Comparison of ENCODE assay signal across 1 cellular context in the genomic region with DNA sequence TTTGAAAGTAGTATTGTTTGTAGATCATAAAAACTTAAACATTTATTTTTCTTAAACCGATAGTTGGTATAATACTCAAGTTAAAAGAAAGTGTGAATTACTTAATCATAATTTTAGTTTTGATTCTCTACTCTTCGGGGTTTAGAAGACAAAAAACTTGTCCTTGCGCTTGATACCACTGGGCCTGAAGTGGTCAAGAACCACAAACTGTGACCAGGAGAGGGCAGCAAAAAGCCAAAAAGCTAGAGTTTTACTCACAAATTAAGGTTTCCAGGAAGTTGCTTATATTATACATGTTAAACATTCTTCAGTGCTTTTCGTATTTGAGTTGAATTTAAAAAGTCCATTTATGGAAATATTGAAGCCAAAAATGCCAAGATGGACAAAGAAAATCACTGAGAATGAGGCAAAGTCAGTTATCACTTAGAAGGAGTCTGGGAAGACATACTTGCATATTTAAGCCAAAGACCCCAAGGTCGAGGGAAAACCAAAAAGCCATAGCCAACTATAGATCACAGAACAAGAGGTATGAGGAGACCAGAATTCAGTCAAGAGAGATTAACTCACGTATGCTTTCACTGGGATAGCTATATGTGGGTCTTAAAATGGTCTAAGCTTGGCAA.
A peak's percentile ranks its signal among the peaks of the same experiment; 100 is the strongest.
TF ChIP-seq lines count a peak whose summit lies in the region.

No MANE protein-coding gene starts in this region.

TF ChIP-seq in GM12878, 131 proteins besides CTCF, POLR2A, EP300 and RAD21:
- no peak for TF ChIP-seq ASH2L (IDR thresholded peaks at IDR 0.05; ENCODE audit: borderline replicate concordance, low read depth)
- TF ChIP-seq TCF3 (IDR thresholded peaks at IDR 0.05; ENCODE audit: borderline replicate concordance, insufficient read depth, low read depth, low read length), result no peak
- TF ChIP-seq CEBPB (IDR thresholded peaks at IDR 0.05; ENCODE audit: borderline replicate concordance in 1 of 2, low read depth in 2 of 2, low read length in 2 of 2), result no peak
- no peak for TF ChIP-seq ZSCAN29 (IDR thresholded peaks at IDR 0.05)
- TF ChIP-seq YBX1 (IDR thresholded peaks at IDR 0.05), result no peak
- TF ChIP-seq NBN (IDR thresholded peaks at IDR 0.05), result no peak
- TF ChIP-seq SMC3 (IDR thresholded peaks at IDR 0.05; ENCODE audit: borderline replicate concordance, low read length), result peak; percentile 27; the same call in 1 of the 2 replicates
- TF ChIP-seq, protein P1, sequence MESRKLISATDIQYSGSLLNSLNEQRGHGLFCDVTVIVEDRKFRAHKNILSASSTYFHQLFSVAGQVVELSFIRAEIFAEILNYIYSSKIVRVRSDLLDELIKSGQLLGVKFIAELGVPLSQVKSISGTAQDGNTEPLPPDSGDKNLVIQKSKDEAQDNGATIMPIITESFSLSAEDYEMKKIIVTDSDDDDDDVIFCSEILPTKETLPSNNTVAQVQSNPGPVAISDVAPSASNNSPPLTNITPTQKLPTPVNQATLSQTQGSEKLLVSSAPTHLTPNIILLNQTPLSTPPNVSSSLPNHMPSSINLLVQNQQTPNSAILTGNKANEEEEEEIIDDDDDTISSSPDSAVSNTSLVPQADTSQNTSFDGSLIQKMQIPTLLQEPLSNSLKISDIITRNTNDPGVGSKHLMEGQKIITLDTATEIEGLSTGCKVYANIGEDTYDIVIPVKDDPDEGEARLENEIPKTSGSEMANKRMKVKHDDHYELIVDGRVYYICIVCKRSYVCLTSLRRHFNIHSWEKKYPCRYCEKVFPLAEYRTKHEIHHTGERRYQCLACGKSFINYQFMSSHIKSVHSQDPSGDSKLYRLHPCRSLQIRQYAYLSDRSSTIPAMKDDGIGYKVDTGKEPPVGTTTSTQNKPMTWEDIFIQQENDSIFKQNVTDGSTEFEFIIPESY (IDR thresholded peaks at IDR 0.05), result no peak
- TF ChIP-seq, protein P2, sequence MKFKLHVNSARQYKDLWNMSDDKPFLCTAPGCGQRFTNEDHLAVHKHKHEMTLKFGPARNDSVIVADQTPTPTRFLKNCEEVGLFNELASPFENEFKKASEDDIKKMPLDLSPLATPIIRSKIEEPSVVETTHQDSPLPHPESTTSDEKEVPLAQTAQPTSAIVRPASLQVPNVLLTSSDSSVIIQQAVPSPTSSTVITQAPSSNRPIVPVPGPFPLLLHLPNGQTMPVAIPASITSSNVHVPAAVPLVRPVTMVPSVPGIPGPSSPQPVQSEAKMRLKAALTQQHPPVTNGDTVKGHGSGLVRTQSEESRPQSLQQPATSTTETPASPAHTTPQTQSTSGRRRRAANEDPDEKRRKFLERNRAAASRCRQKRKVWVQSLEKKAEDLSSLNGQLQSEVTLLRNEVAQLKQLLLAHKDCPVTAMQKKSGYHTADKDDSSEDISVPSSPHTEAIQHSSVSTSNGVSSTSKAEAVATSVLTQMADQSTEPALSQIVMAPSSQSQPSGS (IDR thresholded peaks at IDR 0.05; ENCODE audit: low read length), result no peak
- no peak for TF ChIP-seq RAD51 (IDR thresholded peaks at IDR 0.05)
- TF ChIP-seq, protein P3, sequence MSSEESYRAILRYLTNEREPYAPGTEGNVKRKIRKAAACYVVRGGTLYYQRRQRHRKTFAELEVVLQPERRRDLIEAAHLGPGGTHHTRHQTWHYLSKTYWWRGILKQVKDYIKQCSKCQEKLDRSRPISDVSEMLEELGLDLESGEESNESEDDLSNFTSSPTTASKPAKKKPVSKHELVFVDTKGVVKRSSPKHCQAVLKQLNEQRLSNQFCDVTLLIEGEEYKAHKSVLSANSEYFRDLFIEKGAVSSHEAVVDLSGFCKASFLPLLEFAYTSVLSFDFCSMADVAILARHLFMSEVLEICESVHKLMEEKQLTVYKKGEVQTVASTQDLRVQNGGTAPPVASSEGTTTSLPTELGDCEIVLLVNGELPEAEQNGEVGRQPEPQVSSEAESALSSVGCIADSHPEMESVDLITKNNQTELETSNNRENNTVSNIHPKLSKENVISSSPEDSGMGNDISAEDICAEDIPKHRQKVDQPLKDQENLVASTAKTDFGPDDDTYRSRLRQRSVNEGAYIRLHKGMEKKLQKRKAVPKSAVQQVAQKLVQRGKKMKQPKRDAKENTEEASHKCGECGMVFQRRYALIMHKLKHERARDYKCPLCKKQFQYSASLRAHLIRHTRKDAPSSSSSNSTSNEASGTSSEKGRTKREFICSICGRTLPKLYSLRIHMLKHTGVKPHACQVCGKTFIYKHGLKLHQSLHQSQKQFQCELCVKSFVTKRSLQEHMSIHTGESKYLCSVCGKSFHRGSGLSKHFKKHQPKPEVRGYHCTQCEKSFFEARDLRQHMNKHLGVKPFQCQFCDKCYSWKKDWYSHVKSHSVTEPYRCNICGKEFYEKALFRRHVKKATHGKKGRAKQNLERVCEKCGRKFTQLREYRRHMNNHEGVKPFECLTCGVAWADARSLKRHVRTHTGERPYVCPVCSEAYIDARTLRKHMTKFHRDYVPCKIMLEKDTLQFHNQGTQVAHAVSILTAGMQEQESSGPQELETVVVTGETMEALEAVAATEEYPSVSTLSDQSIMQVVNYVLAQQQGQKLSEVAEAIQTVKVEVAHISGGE (CRISPR knock-in tag; IDR thresholded peaks at IDR 0.05), result no peak
- TF ChIP-seq CBFB (IDR thresholded peaks at IDR 0.05; ENCODE audit: low read depth), result peak; percentile 57; the same call in 1 of the 2 replicates
- no peak for TF ChIP-seq HCFC1 (IDR thresholded peaks at IDR 0.05; ENCODE audit: low read length)
- TF ChIP-seq FOXM1 (IDR thresholded peaks at IDR 0.05; ENCODE audit: low read depth, low read length), result no peak
- TF ChIP-seq RUNX3 (IDR thresholded peaks at IDR 0.05; ENCODE audit: low read length), result peak; percentile 87
- TF ChIP-seq, protein P4, sequence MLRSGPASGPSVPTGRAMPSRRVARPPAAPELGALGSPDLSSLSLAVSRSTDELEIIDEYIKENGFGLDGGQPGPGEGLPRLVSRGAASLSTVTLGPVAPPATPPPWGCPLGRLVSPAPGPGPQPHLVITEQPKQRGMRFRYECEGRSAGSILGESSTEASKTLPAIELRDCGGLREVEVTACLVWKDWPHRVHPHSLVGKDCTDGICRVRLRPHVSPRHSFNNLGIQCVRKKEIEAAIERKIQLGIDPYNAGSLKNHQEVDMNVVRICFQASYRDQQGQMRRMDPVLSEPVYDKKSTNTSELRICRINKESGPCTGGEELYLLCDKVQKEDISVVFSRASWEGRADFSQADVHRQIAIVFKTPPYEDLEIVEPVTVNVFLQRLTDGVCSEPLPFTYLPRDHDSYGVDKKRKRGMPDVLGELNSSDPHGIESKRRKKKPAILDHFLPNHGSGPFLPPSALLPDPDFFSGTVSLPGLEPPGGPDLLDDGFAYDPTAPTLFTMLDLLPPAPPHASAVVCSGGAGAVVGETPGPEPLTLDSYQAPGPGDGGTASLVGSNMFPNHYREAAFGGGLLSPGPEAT (IDR thresholded peaks at IDR 0.05; ENCODE audit: low read depth), result no peak
- no peak for TF ChIP-seq BCL11A (IDR thresholded peaks at IDR 0.05; ENCODE audit: low read depth, low read length)
- TF ChIP-seq CREM (IDR thresholded peaks at IDR 0.05; ENCODE audit: low read depth), result no peak
- TF ChIP-seq EZH2 (IDR thresholded peaks at IDR 0.05; ENCODE audit: borderline replicate concordance, control insufficient read depth, low read depth, low read length), result no peak
